ENCODE assay signal across 1 cellular context in the genomic region with DNA sequence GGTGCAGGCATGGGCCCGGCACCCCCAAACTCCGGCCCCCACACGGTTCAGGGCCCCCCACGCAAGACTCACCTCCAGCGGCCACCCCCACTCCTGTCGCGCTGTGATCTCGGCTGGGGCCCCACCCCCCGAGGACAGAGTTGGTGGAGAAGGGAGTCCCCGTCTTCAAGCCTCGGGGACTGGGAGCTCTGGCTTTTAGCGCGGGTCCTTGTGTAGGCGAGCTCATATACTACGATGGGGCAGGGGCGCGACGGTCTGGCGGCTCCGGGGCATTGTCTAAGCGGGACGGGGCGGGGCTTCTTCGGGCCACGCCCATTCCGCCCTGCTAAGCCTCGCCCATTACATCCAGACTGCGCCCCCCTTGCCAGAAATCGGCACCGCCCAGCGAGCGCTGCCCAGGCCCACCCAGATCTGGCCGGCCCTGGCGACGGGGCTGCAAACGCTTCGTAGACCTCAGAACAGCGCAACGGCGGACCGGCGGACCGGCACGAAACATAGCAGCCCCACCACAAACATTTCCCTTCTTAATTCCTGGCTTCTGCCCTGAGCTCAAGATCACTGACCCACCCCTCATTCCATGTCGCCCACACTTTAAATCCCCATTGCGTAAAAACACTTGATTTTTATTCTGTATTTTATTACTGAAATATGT.
TF ChIP-seq lines count a peak whose summit lies in the region.

No MANE protein-coding gene starts in this region.

TF ChIP-seq in A549, 52 proteins besides CTCF, POLR2A, EP300 and RAD21 (continued from another document):
- TF ChIP-seq, protein P1, sequence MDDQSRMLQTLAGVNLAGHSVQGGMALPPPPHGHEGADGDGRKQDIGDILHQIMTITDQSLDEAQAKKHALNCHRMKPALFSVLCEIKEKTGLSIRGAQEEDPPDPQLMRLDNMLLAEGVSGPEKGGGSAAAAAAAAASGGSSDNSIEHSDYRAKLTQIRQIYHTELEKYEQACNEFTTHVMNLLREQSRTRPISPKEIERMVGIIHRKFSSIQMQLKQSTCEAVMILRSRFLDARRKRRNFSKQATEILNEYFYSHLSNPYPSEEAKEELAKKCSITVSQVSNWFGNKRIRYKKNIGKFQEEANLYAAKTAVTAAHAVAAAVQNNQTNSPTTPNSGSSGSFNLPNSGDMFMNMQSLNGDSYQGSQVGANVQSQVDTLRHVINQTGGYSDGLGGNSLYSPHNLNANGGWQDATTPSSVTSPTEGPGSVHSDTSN (IDR thresholded peaks at IDR 0.05): peak; percentile 90
- TF ChIP-seq HOXA7 (CRISPR knock-in tag; IDR thresholded peaks at IDR 0.05) (peak; percentile 76; the same call in 1 of the 2 replicates), POLR2AphosphoS2 (conservative IDR thresholded peaks at IDR 0.05; ENCODE audit: low read length) (no peak), FOSB (CRISPR knock-in tag; IDR thresholded peaks at IDR 0.05) (peak; percentile 86), CBX2 (IDR thresholded peaks at IDR 0.05; ENCODE audit: borderline replicate concordance, low read depth) (no peak), TP53 (CRISPR knock-in tag; IDR thresholded peaks at IDR 0.05) (no peak), RFX5 (IDR thresholded peaks at IDR 0.05) (no peak), NFE2L2 (conservative IDR thresholded peaks at IDR 0.05; ENCODE audit: low read length) (no peak), HOXB5 (CRISPR knock-in tag; IDR thresholded peaks at IDR 0.05) (no peak), EHF (CRISPR knock-in tag; IDR thresholded peaks at IDR 0.05) (no peak), ESRRA (IDR thresholded peaks at IDR 0.05; ENCODE audit: borderline replicate concordance, low read length) (no peak), RARB (CRISPR knock-in tag; IDR thresholded peaks at IDR 0.05) (no peak), ZNF302 (CRISPR knock-in tag; IDR thresholded peaks at IDR 0.05) (no peak), BHLHE40 (IDR thresholded peaks at IDR 0.05; ENCODE audit: low read depth, low read length) (no peak), FOSL2 (IDR thresholded peaks at IDR 0.05) (no peak), FOSL2 (CRISPR knock-in tag; IDR thresholded peaks at IDR 0.05) (no peak), CHD4 (IDR thresholded peaks at IDR 0.05; ENCODE audit: borderline replicate concordance) (no peak), HOXB13 (CRISPR knock-in tag; IDR thresholded peaks at IDR 0.05; ENCODE audit: low read depth) (no peak), TFCP2L1 (CRISPR knock-in tag; IDR thresholded peaks at IDR 0.05) (peak; percentile 48; the same call in 1 of the 2 replicates), ZC3H11A (IDR thresholded peaks at IDR 0.05) (no peak), EHMT2 (IDR thresholded peaks at IDR 0.05; ENCODE audit: low read depth) (no peak), MAFK (IDR thresholded peaks at IDR 0.05; ENCODE audit: partially characterized antibody) (no peak), NR3C1 (IDR thresholded peaks at IDR 0.05) (no peak), JUN (IDR thresholded peaks at IDR 0.05) (peak; percentile 23 to 73; a peak in 3 of 5 replicates), CEBPB (IDR thresholded peaks at IDR 0.05) (no peak), SREBF2 (IDR thresholded peaks at IDR 0.05) (no peak), JUNB (IDR thresholded peaks at IDR 0.05) (no peak), KDM1A (IDR thresholded peaks at IDR 0.05; ENCODE audit: low read depth) (no peak), CHD2 (IDR thresholded peaks at IDR 0.05; ENCODE audit: low read length, partially characterized antibody) (no peak), NPAS2 (CRISPR knock-in tag; IDR thresholded peaks at IDR 0.05; ENCODE audit: borderline replicate concordance) (no peak), GATA3 (IDR thresholded peaks at IDR 0.05; ENCODE audit: borderline replicate concordance) (no peak), PHF8 (IDR thresholded peaks at IDR 0.05; ENCODE audit: borderline replicate concordance, low read depth) (no peak), CBX8 (IDR thresholded peaks at IDR 0.05) (no peak), MAZ (IDR thresholded peaks at IDR 0.05; ENCODE audit: borderline replicate concordance, low read depth, low read length) (no peak), SMC3 (IDR thresholded peaks at IDR 0.05) (no peak), RNF2 (IDR thresholded peaks at IDR 0.05; ENCODE audit: borderline replicate concordance, low read depth) (no peak), HDAC2 (IDR thresholded peaks at IDR 0.05) (no peak), ZSCAN20 (CRISPR knock-in tag; IDR thresholded peaks at IDR 0.05) (no peak), KDM5A (IDR thresholded peaks at IDR 0.05) (no peak), FOXS1 (CRISPR knock-in tag; IDR thresholded peaks at IDR 0.05) (no peak)
- TF ChIP-seq, protein P2, sequence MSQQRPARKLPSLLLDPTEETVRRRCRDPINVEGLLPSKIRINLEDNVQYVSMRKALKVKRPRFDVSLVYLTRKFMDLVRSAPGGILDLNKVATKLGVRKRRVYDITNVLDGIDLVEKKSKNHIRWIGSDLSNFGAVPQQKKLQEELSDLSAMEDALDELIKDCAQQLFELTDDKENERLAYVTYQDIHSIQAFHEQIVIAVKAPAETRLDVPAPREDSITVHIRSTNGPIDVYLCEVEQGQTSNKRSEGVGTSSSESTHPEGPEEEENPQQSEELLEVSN (IDR thresholded peaks at IDR 0.05; ENCODE audit: borderline replicate concordance, low read depth): no peak
- TF ChIP-seq, protein P3, sequence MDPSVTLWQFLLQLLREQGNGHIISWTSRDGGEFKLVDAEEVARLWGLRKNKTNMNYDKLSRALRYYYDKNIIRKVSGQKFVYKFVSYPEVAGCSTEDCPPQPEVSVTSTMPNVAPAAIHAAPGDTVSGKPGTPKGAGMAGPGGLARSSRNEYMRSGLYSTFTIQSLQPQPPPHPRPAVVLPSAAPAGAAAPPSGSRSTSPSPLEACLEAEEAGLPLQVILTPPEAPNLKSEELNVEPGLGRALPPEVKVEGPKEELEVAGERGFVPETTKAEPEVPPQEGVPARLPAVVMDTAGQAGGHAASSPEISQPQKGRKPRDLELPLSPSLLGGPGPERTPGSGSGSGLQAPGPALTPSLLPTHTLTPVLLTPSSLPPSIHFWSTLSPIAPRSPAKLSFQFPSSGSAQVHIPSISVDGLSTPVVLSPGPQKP (IDR thresholded peaks at IDR 0.05; ENCODE audit: low read depth, low read length): no peak
- TF ChIP-seq, protein P4, sequence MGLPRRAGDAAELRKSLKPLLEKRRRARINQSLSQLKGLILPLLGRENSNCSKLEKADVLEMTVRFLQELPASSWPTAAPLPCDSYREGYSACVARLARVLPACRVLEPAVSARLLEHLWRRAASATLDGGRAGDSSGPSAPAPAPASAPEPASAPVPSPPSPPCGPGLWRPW (IDR thresholded peaks at IDR 0.05): no peak
- TF ChIP-seq, protein P5, sequence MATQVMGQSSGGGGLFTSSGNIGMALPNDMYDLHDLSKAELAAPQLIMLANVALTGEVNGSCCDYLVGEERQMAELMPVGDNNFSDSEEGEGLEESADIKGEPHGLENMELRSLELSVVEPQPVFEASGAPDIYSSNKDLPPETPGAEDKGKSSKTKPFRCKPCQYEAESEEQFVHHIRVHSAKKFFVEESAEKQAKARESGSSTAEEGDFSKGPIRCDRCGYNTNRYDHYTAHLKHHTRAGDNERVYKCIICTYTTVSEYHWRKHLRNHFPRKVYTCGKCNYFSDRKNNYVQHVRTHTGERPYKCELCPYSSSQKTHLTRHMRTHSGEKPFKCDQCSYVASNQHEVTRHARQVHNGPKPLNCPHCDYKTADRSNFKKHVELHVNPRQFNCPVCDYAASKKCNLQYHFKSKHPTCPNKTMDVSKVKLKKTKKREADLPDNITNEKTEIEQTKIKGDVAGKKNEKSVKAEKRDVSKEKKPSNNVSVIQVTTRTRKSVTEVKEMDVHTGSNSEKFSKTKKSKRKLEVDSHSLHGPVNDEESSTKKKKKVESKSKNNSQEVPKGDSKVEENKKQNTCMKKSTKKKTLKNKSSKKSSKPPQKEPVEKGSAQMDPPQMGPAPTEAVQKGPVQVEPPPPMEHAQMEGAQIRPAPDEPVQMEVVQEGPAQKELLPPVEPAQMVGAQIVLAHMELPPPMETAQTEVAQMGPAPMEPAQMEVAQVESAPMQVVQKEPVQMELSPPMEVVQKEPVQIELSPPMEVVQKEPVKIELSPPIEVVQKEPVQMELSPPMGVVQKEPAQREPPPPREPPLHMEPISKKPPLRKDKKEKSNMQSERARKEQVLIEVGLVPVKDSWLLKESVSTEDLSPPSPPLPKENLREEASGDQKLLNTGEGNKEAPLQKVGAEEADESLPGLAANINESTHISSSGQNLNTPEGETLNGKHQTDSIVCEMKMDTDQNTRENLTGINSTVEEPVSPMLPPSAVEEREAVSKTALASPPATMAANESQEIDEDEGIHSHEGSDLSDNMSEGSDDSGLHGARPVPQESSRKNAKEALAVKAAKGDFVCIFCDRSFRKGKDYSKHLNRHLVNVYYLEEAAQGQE (IDR thresholded peaks at IDR 0.05): peak; percentile 30; the same call in 1 of the 2 replicates
- TF ChIP-seq, protein P6, sequence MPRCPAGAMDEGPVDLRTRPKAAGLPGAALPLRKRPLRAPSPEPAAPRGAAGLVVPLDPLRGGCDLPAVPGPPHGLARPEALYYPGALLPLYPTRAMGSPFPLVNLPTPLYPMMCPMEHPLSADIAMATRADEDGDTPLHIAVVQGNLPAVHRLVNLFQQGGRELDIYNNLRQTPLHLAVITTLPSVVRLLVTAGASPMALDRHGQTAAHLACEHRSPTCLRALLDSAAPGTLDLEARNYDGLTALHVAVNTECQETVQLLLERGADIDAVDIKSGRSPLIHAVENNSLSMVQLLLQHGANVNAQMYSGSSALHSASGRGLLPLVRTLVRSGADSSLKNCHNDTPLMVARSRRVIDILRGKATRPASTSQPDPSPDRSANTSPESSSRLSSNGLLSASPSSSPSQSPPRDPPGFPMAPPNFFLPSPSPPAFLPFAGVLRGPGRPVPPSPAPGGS (IDR thresholded peaks at IDR 0.05): peak; percentile 44; the same call in 1 of the 3 replicates
- TF ChIP-seq, protein P7, sequence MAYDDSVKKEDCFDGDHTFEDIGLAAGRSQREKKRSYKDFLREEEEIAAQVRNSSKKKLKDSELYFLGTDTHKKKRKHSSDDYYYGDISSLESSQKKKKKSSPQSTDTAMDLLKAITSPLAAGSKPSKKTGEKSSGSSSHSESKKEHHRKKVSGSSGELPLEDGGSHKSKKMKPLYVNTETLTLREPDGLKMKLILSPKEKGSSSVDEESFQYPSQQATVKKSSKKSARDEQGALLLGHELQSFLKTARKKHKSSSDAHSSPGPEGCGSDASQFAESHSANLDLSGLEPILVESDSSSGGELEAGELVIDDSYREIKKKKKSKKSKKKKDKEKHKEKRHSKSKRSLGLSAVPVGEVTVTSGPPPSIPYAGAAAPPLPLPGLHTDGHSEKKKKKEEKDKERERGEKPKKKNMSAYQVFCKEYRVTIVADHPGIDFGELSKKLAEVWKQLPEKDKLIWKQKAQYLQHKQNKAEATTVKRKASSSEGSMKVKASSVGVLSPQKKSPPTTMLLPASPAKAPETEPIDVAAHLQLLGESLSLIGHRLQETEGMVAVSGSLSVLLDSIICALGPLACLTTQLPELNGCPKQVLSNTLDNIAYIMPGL (CRISPR knock-in tag; IDR thresholded peaks at IDR 0.05; ENCODE audit: borderline replicate concordance): 0 out of 2 replicates have a peak, but pooled peaks have one; percentile 35
